27 cellular contexts compared by ENCODE assay signal in genomic region chr3:18790384-18790783, GRCh38.
"Had no signal": no experiment of that assay in that cellular context is flagged by ENCODE, and none has a peak within 500 bp of the region (broad histone marks: within the 10 kb centered on the region; RNA-seq: fewer than 3 reads in every experiment).

No MANE protein-coding gene starts in this region.

- H3K27ac Mint-ChIP-seq: activated CD4-positive, alpha-beta T cell treated with anti-CD3 and anti-CD28 coated beads, Interleukin-2, amount 10 ng/mL, durations not matched to agents 7 days and 5 days; activated naive CD8-positive, alpha-beta T cell treated with anti-CD3 and anti-CD28 coated beads, Interleukin-2, amount 50 U/mL, for 24 hours; endodermal cell; stimulated activated naive B cell treated with anti-CD40 and anti-IgM and Interleukin-4, amounts not matched to agents 10 μg/mL and 1 μg/mL and 100 μg/mL, for 72 hours had no signal

- DNase-seq: activated CD4-positive, alpha-beta T cell treated with anti-CD3 and anti-CD28 coated beads, Interleukin-2, amount 10 ng/mL, durations not matched to agents 7 days and 5 days; activated gamma-delta T cell; activated naive CD4-positive, alpha-beta T cell treated with anti-CD3 and anti-CD28 coated beads, Interleukin-2, amount 50 U/mL, for 16 hours; activated naive CD8-positive, alpha-beta T cell treated with anti-CD3 and anti-CD28 coated beads, Interleukin-2, amount 50 U/mL, for 24 hours; activated T-cell treated with anti-CD3 and anti-CD28 coated beads, Interleukin-2, amount 50 U/mL, for 1 hour; amygdala; caudate nucleus; endodermal cell; foreskin fibroblast; head of caudate nucleus; hippocampal formation; left cardiac atrium; left ventricle myocardium superior; occipital lobe; psoas muscle; stimulated activated CD4-positive, alpha-beta T cell treated with anti-CD3 and anti-CD28 coated beads, Interleukin-1b, Interleukin-23, amount 100 ng/mL, for 48 hours; stimulated activated CD4-positive, alpha-beta T cell treated with anti-CD3 and anti-CD28 coated beads, Interleukin-4, amount 100 ng/mL, for 4 hours; stimulated activated CD8-positive, alpha-beta memory T cell treated with anti-CD3 and anti-CD28 coated beads, Interleukin-4, amount 100 ng/mL, for 48 hours; stimulated activated naive B cell treated with anti-CD40 and anti-IgM and Interleukin-4, amounts not matched to agents 10 μg/mL and 1 μg/mL and 100 μg/mL, for 72 hours; T-helper 9 cell; transverse colon had no signal

- H3K9me3 Mint-ChIP-seq: activated naive CD8-positive, alpha-beta T cell treated with anti-CD3 and anti-CD28 coated beads, Interleukin-2, amount 50 U/mL, for 24 hours; activated T-helper 1 cell treated with anti-CD3 and anti-CD28 coated beads, Interleukin-12 subunit alpha, Interleukin-12 subunit beta, Interleukin-2, Interleukin-4 antibody, amounts not matched to agents 30 ng/mL and 10 ng/mL and 1 ng/mL, durations not matched to agents 14 hours and 24 hours and 36 hours; endodermal cell; stimulated activated naive B cell treated with anti-CD40 and anti-IgM and Interleukin-4, amounts not matched to agents 10 μg/mL and 1 μg/mL and 100 μg/mL, for 72 hours had no signal

- H3K36me3 ChIP-seq: transverse colon had no signal

- H3K27me3 Mint-ChIP-seq: activated CD4-positive, alpha-beta T cell treated with anti-CD3 and anti-CD28 coated beads, Interleukin-2, amount 10 ng/mL, durations not matched to agents 7 days and 5 days; activated naive CD8-positive, alpha-beta T cell treated with anti-CD3 and anti-CD28 coated beads, Interleukin-2, amount 50 U/mL, for 24 hours; stimulated activated naive B cell treated with anti-CD40 and anti-IgM and Interleukin-4, amounts not matched to agents 10 μg/mL and 1 μg/mL and 100 μg/mL, for 72 hours had no signal

- H3K4me1 Mint-ChIP-seq: activated naive CD8-positive, alpha-beta T cell treated with anti-CD3 and anti-CD28 coated beads, Interleukin-2, amount 50 U/mL, for 24 hours; neural crest cell had no signal

- H3K4me3 ChIP-seq: psoas muscle, smooth muscle cell, transverse colon had no signal

- H3K4me3 Mint-ChIP-seq: activated CD4-positive, alpha-beta T cell treated with anti-CD3 and anti-CD28 coated beads, Interleukin-2, amount 10 ng/mL, durations not matched to agents 7 days and 5 days; activated naive CD8-positive, alpha-beta T cell treated with anti-CD3 and anti-CD28 coated beads, Interleukin-2, amount 50 U/mL, for 24 hours; activated T-helper 1 cell treated with anti-CD3 and anti-CD28 coated beads, Interleukin-12 subunit alpha, Interleukin-12 subunit beta, Interleukin-2, Interleukin-4 antibody, amounts not matched to agents 30 ng/mL and 10 ng/mL and 1 ng/mL, durations not matched to agents 14 hours and 24 hours and 36 hours; endodermal cell; neural crest cell; stimulated activated naive B cell treated with anti-CD40 and anti-IgM and Interleukin-4, amounts not matched to agents 10 μg/mL and 1 μg/mL and 100 μg/mL, for 72 hours had no signal

- H3K4me1 ChIP-seq: parathyroid adenoma, psoas muscle, transverse colon had no signal

- H3K79me2 ChIP-seq: parathyroid adenoma had no signal

- H3K4me2 ChIP-seq: smooth muscle cell had no signal

- H2AFZ ChIP-seq: parathyroid adenoma had no signal

- H3K9me3 ChIP-seq: psoas muscle, transverse colon had no signal

- H3K27ac ChIP-seq: parathyroid adenoma, psoas muscle, transverse colon, VCaP had no signal

- H3K36me3 Mint-ChIP-seq: stimulated activated naive B cell treated with anti-CD40 and anti-IgM and Interleukin-4, amounts not matched to agents 10 μg/mL and 1 μg/mL and 100 μg/mL, for 72 hours had no signal

- ATAC-seq: esophagus mucosa; left cardiac atrium; left ventricle myocardium superior; psoas muscle; stimulated activated naive B cell treated with anti-CD40 and anti-IgM and Interleukin-4, amounts not matched to agents 10 μg/mL and 1 μg/mL and 100 μg/mL, for 72 hours had no signal
